12 cellular contexts compared by ENCODE assay signal in the genomic region with DNA sequence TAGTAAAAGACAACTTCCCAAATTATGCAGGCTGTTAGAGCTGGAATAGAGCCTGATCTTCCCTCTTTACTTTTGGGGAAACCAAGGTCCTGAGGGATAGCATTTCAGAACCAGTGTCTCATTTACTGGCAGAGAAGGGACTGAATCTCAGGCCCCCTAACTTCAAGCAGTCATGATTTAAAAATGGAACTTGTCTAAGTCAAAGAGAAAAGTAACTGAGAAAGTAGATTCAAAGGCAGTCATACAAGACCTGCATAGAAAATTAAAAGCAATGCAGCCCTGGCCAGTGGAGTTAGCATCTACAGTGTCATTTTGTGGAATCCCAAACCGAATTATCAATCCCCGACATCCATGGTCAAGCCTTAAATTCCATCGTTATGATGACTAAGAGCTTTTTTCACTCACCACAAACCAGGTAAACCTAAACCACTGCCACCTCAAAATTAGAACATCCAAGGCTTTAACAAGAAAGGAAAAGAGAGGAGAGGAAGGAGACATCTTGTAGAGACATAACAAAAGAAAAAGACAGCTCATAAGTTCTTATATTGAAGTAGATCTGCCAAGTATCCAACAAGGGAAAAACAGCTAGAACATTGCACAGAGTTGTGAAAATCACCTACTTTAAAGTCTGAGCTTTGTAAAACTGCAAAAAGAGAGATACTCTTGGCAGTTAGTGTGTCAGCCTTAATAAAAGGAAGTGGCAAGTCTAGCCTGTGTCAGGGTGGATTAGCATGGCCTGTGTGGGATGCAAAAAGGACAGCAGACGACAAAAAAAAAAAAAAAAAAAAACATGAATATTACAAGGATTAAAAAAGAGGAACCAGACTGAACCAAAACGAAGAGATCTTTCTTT. TPM values are rescaled to one million over a fixed set of nuclear protein-coding genes. Genes with fewer than 3 reads are reported as not detected.
DNase-seq lines count a peak whose midpoint lies in the region; ATAC-seq and TF ChIP-seq lines count a peak whose summit lies in the region.
"Had no signal": no experiment of that assay in that cellular context is flagged by ENCODE, and none has a peak within 500 bp of the region (broad histone marks: within the 10 kb centered on the region; RNA-seq: fewer than 3 reads in every experiment).

No MANE protein-coding gene starts in this region.

- peak overlapping the region; percentile 79 for H3K9ac ChIP-seq in OCI-LY3 (ENCODE audit: low read length)

- DNase-seq in CD4-positive, CD25-positive, alpha-beta regulatory T cell: peak in 1 of 3 donors; percentile 72
- DNase-seq in germinal center (ENCODE audit: low spot score) (peak; percentile 14), posterior vena cava (ENCODE audit: low spot score) (no peak), GM19238 (ENCODE audit: insufficient read length, low spot score) (no peak), NCI-H345 (lab: John Stamatoyannopoulos, UW) (no peak)
- DNase-seq: brain microvascular endothelial cell, foreskin melanocyte had no signal

- no peaks in the 10 kb centered on the region for H4K20me1 ChIP-seq in OCI-LY3 (ENCODE audit: insufficient read depth, low read length)

- no peaks in the 10 kb centered on the region for H3K36me3 ChIP-seq in CD4-positive, CD25-positive, alpha-beta regulatory T cell (ENCODE audit: control insufficient read depth, insufficient read depth, low read length)
- H3K36me3 ChIP-seq in OCI-LY3 (replicated peaks; ENCODE audit: low read depth, low read length): no peaks in the 10 kb centered on the region
- H3K36me3 ChIP-seq: brain microvascular endothelial cell had no signal

- H3K79me2 ChIP-seq in OCI-LY3 (ENCODE audit: low read length): no peaks in the 10 kb centered on the region

- H3K9me3 ChIP-seq in CD4-positive, CD25-positive, alpha-beta regulatory T cell (ENCODE audit: control insufficient read depth in 2 of 2, low read length in 2 of 2): no peaks in the 10 kb centered on the region
- H3K9me3 ChIP-seq in OCI-LY3 (ENCODE audit: insufficient read depth, low read length): no peaks in the 10 kb centered on the region

- H3K4me1 Mint-ChIP-seq in CD4-positive, CD25-positive, alpha-beta regulatory T cell: peaks cover 26 to 80% (median 57%) of the 10 kb centered on the region in 4 donors

- no peak for TF ChIP-seq CTCF in OCI-LY3 (IDR thresholded peaks at IDR 0.05; ENCODE audit: low read depth, low read length)

- no peak overlapping the region for H2AFZ ChIP-seq in OCI-LY3 (ENCODE audit: low read depth, low read length)

- ATAC-seq in CD4-positive, CD25-positive, alpha-beta regulatory T cell (ENCODE audit: low read depth in 2 of 2): peak; percentile 42 to 44
- peak; percentile 14 for ATAC-seq in GM21381 (IDR thresholded peaks at IDR 0.05; ENCODE audit: unreplicated experiment)
- ATAC-seq in HG03139 (IDR thresholded peaks at IDR 0.05; ENCODE audit: unreplicated experiment): no peak

- peak overlapping the region; percentile 78 for H3K4me2 ChIP-seq in OCI-LY3 (ENCODE audit: low read length)

- H3K36me3 Mint-ChIP-seq in CD4-positive, CD25-positive, alpha-beta regulatory T cell: no peaks in the 10 kb centered on the region

- intact Hi-C loops in posterior vena cava (cut with DNase I): loop anchor here in 1 of 2 donors (10.0 kb wide), 1 partner anchor 425 kb away; no protein-coding TSS in a partner anchor

- H3K27ac ChIP-seq in CD4-positive, CD25-positive, alpha-beta regulatory T cell (ENCODE audit: insufficient read depth, low read length, poor library complexity, severe bottlenecking): peak overlapping the region; percentile 71
- peak overlapping the region; percentile 96 for H3K27ac ChIP-seq in OCI-LY3 (ENCODE audit: low read length)
- H3K27ac ChIP-seq: brain microvascular endothelial cell, VCaP had no signal

- H3K9me3 Mint-ChIP-seq in CD4-positive, CD25-positive, alpha-beta regulatory T cell: peaks cover 0 to 1% (median 0%) of the 10 kb centered on the region in 7 donors

- no peaks in the 10 kb centered on the region for H3K27me3 ChIP-seq in CD4-positive, CD25-positive, alpha-beta regulatory T cell (ENCODE audit: control insufficient read depth, insufficient read depth, low read length)
- H3K27me3 ChIP-seq in OCI-LY3 (ENCODE audit: low read depth, low read length): no peaks in the 10 kb centered on the region

- no peaks in the 10 kb centered on the region for H3K27me3 Mint-ChIP-seq in CD4-positive, CD25-positive, alpha-beta regulatory T cell

- H3K4me3 Mint-ChIP-seq in CD4-positive, CD25-positive, alpha-beta regulatory T cell: peak overlapping the region; percentile 39 to 94 (median 50)

- H3K4me1 ChIP-seq in CD4-positive, CD25-positive, alpha-beta regulatory T cell (ENCODE audit: control insufficient read depth, insufficient read depth, low read length, poor library complexity, severe bottlenecking): peaks cover 58% of the 10 kb centered on the region
- H3K4me1 ChIP-seq in OCI-LY3 (ENCODE audit: low read length): peaks cover 87% of the 10 kb centered on the region

- peak overlapping the region; percentile 75 to 99 (median 77) for H3K27ac Mint-ChIP-seq in CD4-positive, CD25-positive, alpha-beta regulatory T cell

- peak overlapping the region; percentile 53 for H3K4me3 ChIP-seq in CD4-positive, CD25-positive, alpha-beta regulatory T cell (ENCODE audit: low read depth, low read length)
- peak overlapping the region; percentile 46 for H3K4me3 ChIP-seq in OCI-LY3 (ENCODE audit: low read length)

RNA-seq across cellular contexts. Expression of a gene that starts 54.1 kb away (rescaled TPM):
- total RNA-seq in CD4-positive, CD25-positive, alpha-beta regulatory T cell: 9.5 TPM
- polyA plus RNA-seq in CD4-positive, CD25-positive, alpha-beta regulatory T cell: 10 to 100 TPM; 14.4 to 25.6 (median 16.5) TPM
- total RNA-seq in posterior vena cava: 1 to 10 TPM; 1.7 to 2.5 TPM
- total RNA-seq: myocyte had no signal

RNA-seq across cellular contexts. Expression of a gene that starts 57.6 kb away (rescaled TPM):
- total RNA-seq in CD4-positive, CD25-positive, alpha-beta regulatory T cell: 6.0 TPM
- 10 to 100 TPM; 14.4 to 43.9 (median 17.0) TPM for polyA plus RNA-seq in CD4-positive, CD25-positive, alpha-beta regulatory T cell
- not detected for total RNA-seq in posterior vena cava
- total RNA-seq: myocyte had no signal
